Comparison of ENCODE assay signal across 2 cellular contexts in genomic region chr17:82297280-82297803, GRCh38.
A peak's percentile ranks its signal among the peaks of the same experiment; 100 is the strongest.
TF ChIP-seq lines count a peak whose summit lies in the region.

No MANE protein-coding gene starts in this region.

TF ChIP-seq in Ishikawa, 13 proteins besides CTCF, POLR2A, EP300 and RAD21:
- TF ChIP-seq MAX (IDR thresholded peaks at IDR 0.05) (no peak), USF1 (IDR thresholded peaks at IDR 0.05) (0 out of 2 replicates have a peak, but pooled peaks have one; percentile 31), REST (IDR thresholded peaks at IDR 0.05; ENCODE audit: low read depth) (no peak)
TF ChIP-seq in Ishikawa: peak in this region for 1.

TF ChIP-seq in K562, 482 proteins besides CTCF, POLR2A, EP300 and RAD21:
- TF ChIP-seq MCM2 (IDR thresholded peaks at IDR 0.05; ENCODE audit: low read depth): no peak
- TF ChIP-seq DPF2 (IDR thresholded peaks at IDR 0.05): peak; percentile 65
- 0 out of 2 replicates have a peak, but pooled peaks have one; percentile 19 for TF ChIP-seq ZEB2 (IDR thresholded peaks at IDR 0.05)
- TF ChIP-seq ZNF740 (CRISPR knock-in tag; IDR thresholded peaks at IDR 0.05): 0 out of 2 replicates have a peak, but pooled peaks have one; percentile 19
- no peak for TF ChIP-seq ZNF740 (tag; IDR thresholded peaks at IDR 0.05)
- TF ChIP-seq ZNF318 (IDR thresholded peaks at IDR 0.05; ENCODE audit: borderline replicate concordance in 1 of 2, low read depth in 1 of 2): peak in 1 of 2 experiments; percentile 89; a peak in 2 of 4 replicates
- 0 out of 2 replicates have a peak, but pooled peaks have one; percentile 18 for TF ChIP-seq HDAC2 (IDR thresholded peaks at IDR 0.05)
- 0 out of 2 replicates have a peak, but pooled peaks have one; percentile 53 for TF ChIP-seq CREM (IDR thresholded peaks at IDR 0.05; ENCODE audit: low read depth)
- TF ChIP-seq ETV1 (tag; conservative IDR thresholded peaks at IDR 0.05; ENCODE audit: low read depth): peak; percentile 46; the same call in 1 of the 2 replicates
- 0 out of 2 replicates have a peak, but pooled peaks have one; percentile 40 for TF ChIP-seq E2F1 (CRISPR knock-in tag; IDR thresholded peaks at IDR 0.05)
- TF ChIP-seq JUND (IDR thresholded peaks at IDR 0.05; ENCODE audit: borderline replicate concordance, low read depth, low read length): peak; percentile 80
- TF ChIP-seq JUND (tag; IDR thresholded peaks at IDR 0.05; ENCODE audit: borderline replicate concordance, low read depth, low read length): peak; percentile 64; the same call in 1 of the 3 replicates
- peak; percentile 15; the same call in 1 of the 2 replicates for TF ChIP-seq HDAC8 (tag; IDR thresholded peaks at IDR 0.05)
- no peak for TF ChIP-seq ZNF140 (CRISPR knock-in tag; IDR thresholded peaks at IDR 0.05)
- peak; percentile 62; the same call in 1 of the 2 replicates for TF ChIP-seq LEF1 (IDR thresholded peaks at IDR 0.05)
- TF ChIP-seq MLLT1 (IDR thresholded peaks at IDR 0.05): peak in 1 of 2 experiments; percentile 31; a peak in 2 of 4 replicates
- 0 out of 2 replicates have a peak, but pooled peaks have one; percentile 14 for TF ChIP-seq HES1 (IDR thresholded peaks at IDR 0.05; ENCODE audit: low read depth)
- no peak for TF ChIP-seq ZSCAN32 (CRISPR knock-in tag; IDR thresholded peaks at IDR 0.05)
- peak; percentile 93 for TF ChIP-seq BHLHE40 (IDR thresholded peaks at IDR 0.05; ENCODE audit: low read length)
- peak; percentile 67 for TF ChIP-seq JUN (IDR thresholded peaks at IDR 0.05; ENCODE audit: borderline replicate concordance, low read depth, low read length)
- TF ChIP-seq JUN (CRISPR knock-in tag; IDR thresholded peaks at IDR 0.05; ENCODE audit: borderline replicate concordance): no peak
- peak; percentile 82 for TF ChIP-seq FOSL1 (tag; conservative IDR thresholded peaks at IDR 0.05)
- TF ChIP-seq USF2 (CRISPR knock-in tag; IDR thresholded peaks at IDR 0.05): peak; percentile 25; the same call in 1 of the 2 replicates
- TF ChIP-seq POU5F1 (IDR thresholded peaks at IDR 0.05; ENCODE audit: borderline replicate concordance, low read depth, low read length, partially characterized antibody): no peak
- peak; percentile 91 for TF ChIP-seq ATF3 (IDR thresholded peaks at IDR 0.05)
- 0 out of 2 replicates have a peak, but pooled peaks have one; percentile 58 for TF ChIP-seq ATF3 (CRISPR knock-in tag; conservative IDR thresholded peaks at IDR 0.05)
- TF ChIP-seq ATF4 (CRISPR knock-in tag; IDR thresholded peaks at IDR 0.05): no peak
- TF ChIP-seq TBL1XR1 (IDR thresholded peaks at IDR 0.05; ENCODE audit: low read length in 2 of 2): peak in 1 of 2 experiments; percentile 51; a peak in 1 of 4 replicates
- TF ChIP-seq CEBPG (CRISPR knock-in tag; IDR thresholded peaks at IDR 0.05): no peak
- TF ChIP-seq CEBPG (tag; conservative IDR thresholded peaks at IDR 0.05 in 1 of 2, IDR thresholded peaks at IDR 0.05 in 1 of 2): peak; percentile 24 to 56; a peak in 1 of 4 replicates
- peak; percentile 64; the same call in 1 of the 2 replicates for TF ChIP-seq SMARCE1 (IDR thresholded peaks at IDR 0.05)
- no peak for TF ChIP-seq MYBL2 (IDR thresholded peaks at IDR 0.05; ENCODE audit: low read depth)
- no peak for TF ChIP-seq MYBL2 (CRISPR knock-in tag; IDR thresholded peaks at IDR 0.05; ENCODE audit: borderline replicate concordance)
- TF ChIP-seq SOX6 (IDR thresholded peaks at IDR 0.05): peak; percentile 64; the same call in 1 of the 2 replicates
- TF ChIP-seq ID3 (CRISPR knock-in tag; IDR thresholded peaks at IDR 0.05): no peak
- peak; percentile 29; the same call in 1 of the 2 replicates for TF ChIP-seq ID3 (tag; IDR thresholded peaks at IDR 0.05)
- TF ChIP-seq POLR2H (tag; IDR thresholded peaks at IDR 0.05; ENCODE audit: low read depth): no peak
- no peak for TF ChIP-seq ESRRA (IDR thresholded peaks at IDR 0.05; ENCODE audit: borderline replicate concordance, low read depth)
